ENCODE assay signal across 3 cellular contexts in the genomic region with DNA sequence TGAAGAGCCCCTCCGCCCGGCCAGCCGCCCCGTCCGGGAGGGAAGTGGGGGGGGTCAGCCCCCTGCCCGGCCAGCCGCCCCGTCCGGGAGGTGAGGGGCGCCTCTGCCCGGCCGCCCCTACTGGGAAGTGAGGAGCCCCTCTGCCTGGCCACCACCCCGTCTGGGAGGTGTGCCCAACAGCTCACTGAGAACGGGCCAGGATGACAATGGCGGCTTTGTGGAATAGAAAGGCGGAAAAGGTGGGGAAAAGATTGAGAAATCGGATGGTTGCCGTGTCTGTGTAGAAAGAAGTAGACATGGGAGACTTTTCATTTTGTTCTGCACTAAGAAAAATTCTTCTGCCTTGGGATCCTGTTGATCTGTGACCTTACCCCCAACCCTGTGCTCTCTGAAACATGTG. TPM values are rescaled to one million over a fixed set of nuclear protein-coding genes. Genes with fewer than 3 reads are reported as not detected.
"Had no signal": no experiment of that assay in that cellular context is flagged by ENCODE, and none has a peak within 500 bp of the region (broad histone marks: within the 10 kb centered on the region; RNA-seq: fewer than 3 reads in every experiment).

No MANE protein-coding gene starts in this region.

RNA-seq across cellular contexts. Expression of a gene that starts 6.6 kb away (rescaled TPM):
- total RNA-seq: mesenteric fat pad had no signal
- polyA plus RNA-seq: immature natural killer cell; naive thymus-derived CD4-positive, alpha-beta T cell had no signal
